Comparison of ENCODE assay signal across 9 cellular contexts in genomic region chr3:169675091-169675490, GRCh38.
"Had no signal": no experiment of that assay in that cellular context is flagged by ENCODE, and none has a peak within 500 bp of the region (broad histone marks: within the 10 kb centered on the region; RNA-seq: fewer than 3 reads in every experiment).

No MANE protein-coding gene starts in this region.

- ATAC-seq: GM23338, HCT116 had no signal

- H2AFZ ChIP-seq: GM23248, GM23338 had no signal

- H3K9me3 ChIP-seq: HAP-1 had no signal

- H3K4me1 ChIP-seq: HAP-1 had no signal

- H3K4me3 Mint-ChIP-seq: GM23338, H9, HFFc6 had no signal

- DNase-seq: GM23248, GOT3, H7, H9, HCEC 1CT, HFFc6 had no signal

- H3K4me3 ChIP-seq: GM23248, GM23338, HAP-1 had no signal

- H3K27ac ChIP-seq: GM23248 had no signal

- H3K27ac Mint-ChIP-seq: GM23338, H9, HFFc6 had no signal

- H3K4me2 ChIP-seq: GM23338 had no signal

- H3K9ac ChIP-seq: GM23248 had no signal

- H3K36me3 ChIP-seq: HAP-1 had no signal
